Comparison of ENCODE assay signal across 8 cellular contexts in genomic region chr22:37747715-37748100, GRCh38. TPM values are rescaled to one million over a fixed set of nuclear protein-coding genes. Genes with fewer than 3 reads are reported as not detected.
DNase-seq lines count a peak whose midpoint lies in the region; ATAC-seq and TF ChIP-seq lines count a peak whose summit lies in the region.

No MANE protein-coding gene starts in this region.

- BruUV-seq in A673 (replicated peaks; lab: Mats Ljungman, UMichigan) = no TSS peak

- H3K4me1 ChIP-seq in A673 (ENCODE audit: insufficient read depth, low read length, poor library complexity, severe bottlenecking) = peaks cover 17% of the 10 kb centered on the region
- H3K4me1 ChIP-seq in HUES64 (ENCODE audit: insufficient read depth, low read length) = peaks cover 18% of the 10 kb centered on the region; the same call in 1 of the 2 replicates
- peaks cover 9 to 18% of the 10 kb centered on the region in 2 donors for H3K4me1 ChIP-seq in naive thymus-derived CD4-positive, alpha-beta T cell (ENCODE audit: control insufficient read depth in 2 of 2, insufficient read depth in 2 of 2, low read length in 2 of 2)

- DNase-seq in A673 (ENCODE audit: low spot score) (no peak), cardiac fibroblast (ENCODE audit: low read depth in 2 of 2) (no peak), NCI-H446 treated with DMSO at 0.1 percent for 48 hours (lab: John Stamatoyannopoulos, UW) (no peak), OCI-M2 (lab: John Stamatoyannopoulos, UW; ENCODE audit: unreplicated experiment) (no peak), D341Med (ENCODE audit: low spot score) (no peak)
- no peak for DNase-seq in naive thymus-derived CD4-positive, alpha-beta T cell

- H3K27ac Mint-ChIP-seq in naive thymus-derived CD4-positive, alpha-beta T cell = peak overlapping the region in 4 of 9 donors; percentile 3 to 69 (median 30)

- peak overlapping the region; percentile 45 to 95 (median 86) for H3K4me3 Mint-ChIP-seq in naive thymus-derived CD4-positive, alpha-beta T cell

- H3K36me3 Mint-ChIP-seq in naive thymus-derived CD4-positive, alpha-beta T cell = peaks cover 0 to 3% (median 0%) of the 10 kb centered on the region in 5 donors

- H3K27ac ChIP-seq in A673 (ENCODE audit: low read depth, low read length, poor library complexity, severe bottlenecking) = no peak overlapping the region
- H3K27ac ChIP-seq in HUES64 (ENCODE audit: low read depth, low read length) = no peak overlapping the region
- H3K27ac ChIP-seq in naive thymus-derived CD4-positive, alpha-beta T cell (ENCODE audit: low read depth, low read length) = no peak overlapping the region

- H3K9me3 ChIP-seq in A673 (ENCODE audit: low read depth, low read length, poor library complexity, severe bottlenecking) (no peaks in the 10 kb centered on the region), HUES64 (ENCODE audit: insufficient read depth, low read depth, low read length) (no peaks in the 10 kb centered on the region)
- no peaks in the 10 kb centered on the region for H3K9me3 ChIP-seq in naive thymus-derived CD4-positive, alpha-beta T cell (ENCODE audit: control insufficient read depth in 2 of 3, low read length in 3 of 3)

- no peaks in the 10 kb centered on the region for H3K27me3 ChIP-seq in A673 (replicated peaks; ENCODE audit: insufficient read depth, low read depth, low read length, poor library complexity)
- no peaks in the 10 kb centered on the region; the same call in 1 of the 2 replicates for H3K27me3 ChIP-seq in HUES64 (ENCODE audit: insufficient read depth, low read length)
- H3K27me3 ChIP-seq in naive thymus-derived CD4-positive, alpha-beta T cell (ENCODE audit: control insufficient read depth in 2 of 2, insufficient read depth in 2 of 2, low read length in 2 of 2) = no peaks in the 10 kb centered on the region

- no peak overlapping the region for H3K9ac ChIP-seq in HUES64 (ENCODE audit: low read depth, low read length)

- ATAC-seq in naive thymus-derived CD4-positive, alpha-beta T cell = no peak
- no peak for ATAC-seq in GM18517 (IDR thresholded peaks at IDR 0.05; ENCODE audit: unreplicated experiment)

- H3K9me3 Mint-ChIP-seq in naive thymus-derived CD4-positive, alpha-beta T cell = peaks cover 0 to 3% (median 0%) of the 10 kb centered on the region in 11 donors

- H3K4me1 Mint-ChIP-seq in naive thymus-derived CD4-positive, alpha-beta T cell = peaks cover 13 to 36% (median 26%) of the 10 kb centered on the region in 7 donors

- no peak for TF ChIP-seq CTCF in A673 (conservative IDR thresholded peaks at IDR 0.05; ENCODE audit: low read depth, low read length)
- TF ChIP-seq CTCF in cardiac fibroblast (IDR thresholded peaks at IDR 0.05; ENCODE audit: low read depth, low read length) = no peak

- H3K4me3 ChIP-seq in A673 (ENCODE audit: low read depth, low read length, poor library complexity, severe bottlenecking) = peak overlapping the region; percentile 86
- peak overlapping the region; percentile 94 for H3K4me3 ChIP-seq in HUES64 (ENCODE audit: low read length)
- H3K4me3 ChIP-seq in cardiac fibroblast (replicated peaks in 1 of 2; ENCODE audit: low read depth in 2 of 2, low read length in 2 of 2) = peak overlapping the region; percentile 94 to 99
- no peak overlapping the region for H3K4me3 ChIP-seq in naive thymus-derived CD4-positive, alpha-beta T cell (ENCODE audit: low read length)

- POLR2A ChIA-PET in A673 (lab: Charles Lee; ENCODE audit: low non-redundant PET) = no interaction called here
- POLR2A ChIA-PET in naive thymus-derived CD4-positive, alpha-beta T cell (lab: Charles Lee) = interaction anchor here (1.2 kb wide), 1 partner anchor 61 kb away, joined by 3 read pairs; the partner anchor contains the start of gene NOL12

- intact Hi-C loops in A673 (cut with micrococcal nuclease; ENCODE audit: unreplicated experiment) = no loop called here
- intact Hi-C loops in naive thymus-derived CD4-positive, alpha-beta T cell (cut with micrococcal nuclease) = loop anchor here (2.0 to 5.0 kb wide), 6 partner anchors 51 to 505 kb away; partner anchors contain the start of genes GGA1 (in 2 of the 2), GCAT (in 1 of the 2), RAC2 (in 1 of the 2) and SH3BP1 (in 1 of the 2)

- 70% methylated on average over 8 of the region's 8 CpGs for WGBS in HUES64

- H3K27me3 Mint-ChIP-seq in naive thymus-derived CD4-positive, alpha-beta T cell = no peaks in the 10 kb centered on the region

- H3K36me3 ChIP-seq in A673 (ENCODE audit: insufficient read depth, low read length, poor library complexity, severe bottlenecking) (peaks cover under 1% of the 10 kb centered on the region), HUES64 (ENCODE audit: insufficient read depth, low read length) (0 out of 2 replicates have a peak, but pooled peaks cover 5% of the 10 kb centered on the region)
- H3K36me3 ChIP-seq in naive thymus-derived CD4-positive, alpha-beta T cell (ENCODE audit: control insufficient read depth in 2 of 3, insufficient read depth in 3 of 3, low read length in 3 of 3) = no peaks in the 10 kb centered on the region

- CTCF ChIA-PET in A673 (lab: Charles Lee) = no interaction called here
- CTCF ChIA-PET in naive thymus-derived CD4-positive, alpha-beta T cell (lab: Charles Lee) = no interaction called here

RNA-seq across cellular contexts. Expression of gene TRIOBP, which starts 50.9 kb away (rescaled TPM):
- 28.7 and 35.1 TPM in 2 replicates for total RNA-seq in A673 (2021)
- polyA plus RNA-seq in HUES64 (2013, experiment 1 of 2) = 31.9 TPM
- 39.7 TPM for polyA plus RNA-seq in HUES64 (2013, experiment 2 of 2)
- 10 to 100 TPM; 15.0 to 43.0 (median 25.7) TPM for total RNA-seq in naive thymus-derived CD4-positive, alpha-beta T cell
- polyA plus RNA-seq in naive thymus-derived CD4-positive, alpha-beta T cell = 10 to 100 TPM in 1 of 2 donors, 1 to 10 TPM in 1; 6.7 to 15.4 TPM
